Comparison of ENCODE assay signal across 9 cellular contexts in the genomic region with DNA sequence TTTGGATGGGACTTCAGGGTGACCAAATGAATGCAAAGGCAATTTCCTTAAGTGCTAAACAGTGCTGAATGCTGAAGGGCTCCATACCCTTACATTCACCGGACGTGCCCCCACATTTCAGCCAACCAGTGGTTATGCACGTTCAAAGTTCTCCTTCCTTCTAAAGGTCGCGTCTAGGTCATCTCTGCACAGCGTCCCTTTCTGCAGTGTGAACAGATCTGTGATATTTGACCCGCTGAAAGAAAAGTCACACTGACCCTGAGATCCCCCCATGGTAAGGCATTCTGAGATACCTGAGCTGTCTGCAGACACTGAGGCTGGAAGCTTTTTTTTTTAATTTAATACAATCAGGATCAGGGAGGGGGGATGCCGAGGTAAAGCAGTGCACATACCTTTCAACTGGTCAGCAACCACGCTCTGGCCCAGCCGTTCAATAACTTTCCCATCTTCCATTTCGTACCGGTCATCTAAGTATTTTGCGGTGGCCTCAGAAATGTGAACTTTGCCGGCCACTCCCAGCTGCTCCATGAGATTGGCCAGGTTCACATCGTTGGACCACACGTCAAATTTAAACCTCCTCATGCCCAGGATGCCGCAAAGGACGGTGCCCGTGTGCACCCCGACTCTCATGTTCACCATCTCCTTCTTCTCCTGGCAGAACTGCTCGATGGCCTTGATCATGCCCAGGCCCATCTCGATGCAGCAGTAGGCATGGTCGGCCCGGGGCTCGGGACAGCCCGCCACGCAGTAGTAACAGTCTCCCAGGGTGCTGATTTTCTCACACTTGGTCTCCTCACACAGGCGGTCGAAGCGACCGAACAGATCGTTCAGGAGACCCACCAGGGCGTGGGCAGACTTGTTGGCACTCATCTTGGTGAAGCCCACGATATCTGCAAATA. TPM values are rescaled to one million over a fixed set of nuclear protein-coding genes. Genes with fewer than 3 reads are reported as not detected.
DNase-seq lines count a peak whose midpoint lies in the region; ATAC-seq and TF ChIP-seq lines count a peak whose summit lies in the region.
"Had no signal": no experiment of that assay in that cellular context is flagged by ENCODE, and none has a peak within 500 bp of the region (broad histone marks: within the 10 kb centered on the region; RNA-seq: fewer than 3 reads in every experiment).

No MANE protein-coding gene starts in this region.

- H3K4me3 ChIP-seq in SK-N-SH (ENCODE audit: low read depth in 2 of 2, low read length in 1 of 2) (no peak overlapping the region), spleen (peak overlapping the region in 6 of 8 donors; percentile 7 to 86 (median 20))

- no peak overlapping the region for H3K9ac ChIP-seq in SK-N-SH

- 96% methylated on average over 31 of the region's 34 CpGs for WGBS in SK-N-SH (ENCODE audit: low lambda C conversion rate)
- WGBS in spleen, 5 donors, result 88 to 92% (median 90%) methylated on average over 28 to 34 of the region's 34 CpGs

- peaks cover 8 to 30% of the 10 kb centered on the region in 2 experiments; a peak in 3 of 4 replicates for H3K4me1 ChIP-seq in SK-N-SH (ENCODE audit: control insufficient read depth in 1 of 2, insufficient read depth in 2 of 2, low read depth in 1 of 2, low read length in 1 of 2)
- H3K4me1 ChIP-seq in spleen, result peaks cover 17 to 76% (median 55%) of the 10 kb centered on the region in 6 donors

- CTCF ChIA-PET in SK-N-SH (lab: Yijun Ruan, JAX) (interaction anchor here (1.0 to 3.5 kb wide), 3 partner anchors 16 to 140 kb away, joined by 3 to 18 read pairs (median 13); no protein-coding TSS in a partner anchor), WTC11 (lab: Charles Lee) (interaction anchor here (1.1 to 3.3 kb wide), 3 partner anchors 18 to 140 kb away, joined by 3 to 32 read pairs (median 6); no protein-coding TSS in a partner anchor)

- TF ChIP-seq RAD21 in SK-N-SH (IDR thresholded peaks at IDR 0.05; ENCODE audit: low read length), result no peak

- H3K4me3 Mint-ChIP-seq in WTC11, result peak overlapping the region; percentile 72

- no peaks in the 10 kb centered on the region for H3K9me2 ChIP-seq in SK-N-SH

- H2AFZ ChIP-seq in SK-N-SH (ENCODE audit: low read depth), result no peak overlapping the region

- no peaks in the 10 kb centered on the region for H3K9me3 Mint-ChIP-seq in WTC11

- H3K36me3 Mint-ChIP-seq in WTC11, result peaks cover 3% of the 10 kb centered on the region; the same call in 1 of the 2 replicates

- no peaks in the 10 kb centered on the region for H3K79me2 ChIP-seq in SK-N-SH (ENCODE audit: insufficient read depth)

- H4K20me1 ChIP-seq in SK-N-SH (ENCODE audit: insufficient read depth), result no peaks in the 10 kb centered on the region

- H3K4me2 ChIP-seq in SK-N-SH, result peak overlapping the region; percentile 64; the same call in 1 of the 2 replicates

- H3K27ac Mint-ChIP-seq in WTC11, result no peak overlapping the region

- DNase-seq in SK-N-SH (no peak), WTC11 (ENCODE audit: low spot score) (no peak), left ventricle myocardium superior (no peak), spleen (peak; percentile 71), medulla oblongata (ENCODE audit: extremely low spot score) (no peak), NCI-H1105 treated with DMSO at 0.1 percent for 48 hours (lab: John Stamatoyannopoulos, UW) (no peak)
- no peak for DNase-seq in activated CD8-positive, alpha-beta memory T cell treated with anti-CD3 and anti-CD28 coated beads, Interleukin-2, amount 50 U/mL, for 48 hours
- DNase-seq: stimulated activated CD4-positive, alpha-beta T cell treated with anti-CD3 and anti-CD28 coated beads, Interleukin-4, amount 100 ng/mL, for 24 hours had no signal

- intact Hi-C loops in left ventricle myocardium superior (cut with micrococcal nuclease), result no loop called here
- intact Hi-C loops in spleen (cut with DNase I; ENCODE audit: low total_unique reads), result no loop called here

- TF ChIP-seq CTCF in SK-N-SH (IDR thresholded peaks at IDR 0.05) (no peak), WTC11 (IDR thresholded peaks at IDR 0.05) (no peak), spleen (IDR thresholded peaks at IDR 0.05 in 8 of 11, conservative IDR thresholded peaks at IDR 0.05 in 3 of 11) (no peak)

- H3K9me3 ChIP-seq in SK-N-SH (no peaks in the 10 kb centered on the region), spleen (no peaks in the 10 kb centered on the region)

- ATAC-seq in SK-N-SH treated with all-trans-retinoic acid at 6 μM for 48 hours (no peak), WTC11 (no peak), left ventricle myocardium superior (peak; percentile 27)

- H3K27me3 ChIP-seq in SK-N-SH (ENCODE audit: insufficient read depth) (no peaks in the 10 kb centered on the region), spleen (replicated peaks in 1 of 7) (peaks cover 0 to 9% (median 0%) of the 10 kb centered on the region in 7 donors)

- POLR2A ChIA-PET in SK-N-SH (lab: Yijun Ruan, JAX) (interaction anchor here (0.6 kb wide), 1 partner anchor 20 kb away, joined by 3 read pairs; no protein-coding TSS in a partner anchor), WTC11 (lab: Charles Lee) (interaction anchor here (2.3 kb wide), 1 partner anchor 140 kb away, joined by 9 read pairs; no protein-coding TSS in a partner anchor)

- no peak for TF ChIP-seq EP300 in SK-N-SH (IDR thresholded peaks at IDR 0.05; ENCODE audit: borderline replicate concordance in 1 of 2, low read depth in 1 of 2, low read length in 1 of 2)

- no peaks in the 10 kb centered on the region for H3F3A ChIP-seq in SK-N-SH (replicated peaks; ENCODE audit: insufficient read depth)

- TF ChIP-seq POLR2A in spleen (IDR thresholded peaks at IDR 0.05), result no peak

- H3K27ac ChIP-seq in SK-N-SH (ENCODE audit: low read depth in 2 of 2, low read length in 1 of 2) (no peak overlapping the region), spleen (no peak overlapping the region)

- H3K4me1 Mint-ChIP-seq in WTC11, result peaks cover 48% of the 10 kb centered on the region

- H3K27me3 Mint-ChIP-seq in WTC11 (ENCODE audit: low read depth), result peaks cover 22% of the 10 kb centered on the region

- no peaks in the 10 kb centered on the region for H3K36me3 ChIP-seq in SK-N-SH (replicated peaks in 1 of 2; ENCODE audit: control insufficient read depth in 1 of 2, insufficient read depth in 2 of 2, low read length in 1 of 2)
- no peaks in the 10 kb centered on the region for H3K36me3 ChIP-seq in spleen

TF ChIP-seq in SK-N-SH, 30 proteins besides CTCF, POLR2A, EP300 and RAD21:
- TF ChIP-seq SMC3 (IDR thresholded peaks at IDR 0.05; ENCODE audit: low read depth, low read length) (no peak), FOXM1 (IDR thresholded peaks at IDR 0.05; ENCODE audit: low read depth) (no peak), EZH2phosphoT487 (IDR thresholded peaks at IDR 0.05; ENCODE audit: borderline replicate concordance, low read depth) (no peak)

TF ChIP-seq in SK-N-SH treated with all-trans-retinoic acid at 6 μM for 48 hours, 23 proteins besides CTCF, POLR2A, EP300 and RAD21 (continues in another document):
- TF ChIP-seq, protein P1, sequence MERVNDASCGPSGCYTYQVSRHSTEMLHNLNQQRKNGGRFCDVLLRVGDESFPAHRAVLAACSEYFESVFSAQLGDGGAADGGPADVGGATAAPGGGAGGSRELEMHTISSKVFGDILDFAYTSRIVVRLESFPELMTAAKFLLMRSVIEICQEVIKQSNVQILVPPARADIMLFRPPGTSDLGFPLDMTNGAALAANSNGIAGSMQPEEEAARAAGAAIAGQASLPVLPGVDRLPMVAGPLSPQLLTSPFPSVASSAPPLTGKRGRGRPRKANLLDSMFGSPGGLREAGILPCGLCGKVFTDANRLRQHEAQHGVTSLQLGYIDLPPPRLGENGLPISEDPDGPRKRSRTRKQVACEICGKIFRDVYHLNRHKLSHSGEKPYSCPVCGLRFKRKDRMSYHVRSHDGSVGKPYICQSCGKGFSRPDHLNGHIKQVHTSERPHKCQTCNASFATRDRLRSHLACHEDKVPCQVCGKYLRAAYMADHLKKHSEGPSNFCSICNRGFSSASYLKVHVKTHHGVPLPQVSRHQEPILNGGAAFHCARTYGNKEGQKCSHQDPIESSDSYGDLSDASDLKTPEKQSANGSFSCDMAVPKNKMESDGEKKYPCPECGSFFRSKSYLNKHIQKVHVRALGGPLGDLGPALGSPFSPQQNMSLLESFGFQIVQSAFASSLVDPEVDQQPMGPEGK (CRISPR knock-in tag; IDR thresholded peaks at IDR 0.05; ENCODE audit: borderline replicate concordance), result no peak
- no peak for TF ChIP-seq GLIS3 (CRISPR knock-in tag; IDR thresholded peaks at IDR 0.05)
- no peak for TF ChIP-seq ESRRG (CRISPR knock-in tag; IDR thresholded peaks at IDR 0.05)
- TF ChIP-seq ARNTL (CRISPR knock-in tag; IDR thresholded peaks at IDR 0.05; ENCODE audit: borderline replicate concordance, low read depth), result no peak
- no peak for TF ChIP-seq ZC3H10 (CRISPR knock-in tag; IDR thresholded peaks at IDR 0.05)

TF ChIP-seq in WTC11, 78 proteins besides CTCF, POLR2A, EP300 and RAD21 (continues in another document):
- TF ChIP-seq CREM (CRISPR knock-in tag; IDR thresholded peaks at IDR 0.05) (no peak), TP53 (CRISPR knock-in tag; IDR thresholded peaks at IDR 0.05) (no peak), ATF1 (CRISPR knock-in tag; IDR thresholded peaks at IDR 0.05) (no peak), IRF2 (CRISPR knock-in tag; IDR thresholded peaks at IDR 0.05; ENCODE audit: borderline replicate concordance, low read depth) (no peak), JAZF1 (CRISPR knock-in tag; IDR thresholded peaks at IDR 0.05) (no peak), ZNF416 (CRISPR knock-in tag; IDR thresholded peaks at IDR 0.05) (no peak)
- TF ChIP-seq, protein P2, sequence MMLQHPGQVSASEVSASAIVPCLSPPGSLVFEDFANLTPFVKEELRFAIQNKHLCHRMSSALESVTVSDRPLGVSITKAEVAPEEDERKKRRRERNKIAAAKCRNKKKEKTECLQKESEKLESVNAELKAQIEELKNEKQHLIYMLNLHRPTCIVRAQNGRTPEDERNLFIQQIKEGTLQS (CRISPR knock-in tag; conservative IDR thresholded peaks at IDR 0.05), result no peak

RNA-seq across cellular contexts. Expression of a gene that starts 2.6 kb away (rescaled TPM):
- 2.7 and 5.2 TPM in 2 replicates for polyA plus RNA-seq in SK-N-SH (2012; rRNA removed)
- polyA plus RNA-seq in SK-N-SH (2012; cell fraction: cytosol; rRNA removed), result 2.6 and 3.4 TPM in 2 replicates
- 4.6 and 5.0 TPM in 2 replicates for polyA plus RNA-seq in SK-N-SH (2012; cell fraction: nucleus; rRNA removed)
- 9.5 to 11.5 TPM (median 10.0 TPM) in 3 replicates for total RNA-seq in WTC11 (2021)
- total RNA-seq in left ventricle myocardium superior, result 53.5 TPM
- 10 to 100 TPM in 5 of 7 donors, 1 to 10 TPM in 2; 8.3 to 23.0 (median 14.9) TPM for total RNA-seq in spleen
- polyA plus RNA-seq in spleen, result 1 to 10 TPM in 2 of 3 donors, under 1 TPM in 1; 0.70 to 2.9 (median 1.2) TPM

Comparison
In these comparisons a context has a peak if more than half of its experiments do, and no peak if none do; other contexts are left out.
1. H3K4me3 ChIP-seq: peak in spleen (6 of 8); none in SK-N-SH (0 of 2).